In the genomic region with DNA sequence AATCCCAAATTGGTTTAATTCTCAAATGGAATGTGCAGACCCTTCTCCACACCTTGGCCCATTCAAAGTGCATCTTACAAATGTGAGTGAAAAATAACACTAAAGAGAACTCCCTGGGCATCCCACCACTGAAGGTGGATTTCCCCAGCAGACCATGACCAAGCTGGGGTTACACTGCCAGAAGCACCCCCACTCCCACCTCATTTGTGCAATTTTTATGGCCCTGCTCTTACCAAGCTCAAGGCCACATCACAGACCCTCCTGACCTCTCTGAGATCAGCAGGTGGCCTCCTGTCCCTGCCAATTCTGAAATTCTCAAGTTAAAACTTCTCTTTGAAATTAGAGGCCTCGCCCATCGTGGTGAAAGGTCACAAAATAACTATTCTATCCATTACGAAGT, we compare ENCODE assay signal across 20 cellular contexts. TPM values are rescaled to one million over a fixed set of nuclear protein-coding genes. Genes with fewer than 3 reads are reported as not detected.
"Had no signal": no experiment of that assay in that cellular context is flagged by ENCODE, and none has a peak within 500 bp of the region (broad histone marks: within the 10 kb centered on the region; RNA-seq: fewer than 3 reads in every experiment).

No MANE protein-coding gene starts in this region.

- H3K9me3 Mint-ChIP-seq: activated CD4-positive, alpha-beta memory T cell treated with anti-CD3 and anti-CD28 coated beads, Interleukin-2, amount 10 ng/mL, durations not matched to agents 7 days and 5 days; activated T-helper 17 cell treated with anti-CD3 and anti-CD28 coated beads, Interleukin-2, amount 50 U/mL, for 72 hours; naive thymus-derived CD4-positive, alpha-beta T cell had no signal

- H3K9me3 ChIP-seq: left lung, tibial artery had no signal

- ATAC-seq: activated T-helper 17 cell treated with anti-CD3 and anti-CD28 coated beads, Interleukin-2, amount 50 U/mL, for 72 hours; foreskin keratinocyte; left lung; naive thymus-derived CD4-positive, alpha-beta T cell had no signal

- H3K4me1 Mint-ChIP-seq: activated CD4-positive, alpha-beta memory T cell treated with anti-CD3 and anti-CD28 coated beads, Interleukin-2, amount 10 ng/mL, durations not matched to agents 7 days and 5 days; activated T-helper 17 cell treated with anti-CD3 and anti-CD28 coated beads, Interleukin-2, amount 50 U/mL, for 72 hours had no signal

- H3K27ac Mint-ChIP-seq: activated CD4-positive, alpha-beta memory T cell treated with anti-CD3 and anti-CD28 coated beads, Interleukin-2, amount 10 ng/mL, durations not matched to agents 7 days and 5 days; activated T-helper 17 cell treated with anti-CD3 and anti-CD28 coated beads, Interleukin-2, amount 50 U/mL, for 72 hours; progenitor cell of endocrine pancreas had no signal

- H3K27me3 ChIP-seq: brain microvascular endothelial cell, foreskin keratinocyte, left lung, tibial artery had no signal

- H3K4me3 Mint-ChIP-seq: activated CD4-positive, alpha-beta memory T cell treated with anti-CD3 and anti-CD28 coated beads, Interleukin-2, amount 10 ng/mL, durations not matched to agents 7 days and 5 days; activated T-helper 17 cell treated with anti-CD3 and anti-CD28 coated beads, Interleukin-2, amount 50 U/mL, for 72 hours; naive thymus-derived CD4-positive, alpha-beta T cell had no signal

- H3K4me1 ChIP-seq: foreskin keratinocyte, left lung, tibial artery had no signal

- DNase-seq: activated CD4-positive, alpha-beta memory T cell treated with anti-CD3 and anti-CD28 coated beads, Interleukin-2, amount 10 ng/mL, durations not matched to agents 7 days and 5 days; activated CD4-positive, alpha-beta T cell treated with anti-CD3 and anti-CD28 coated beads for 48 hours; brain microvascular endothelial cell; caudate nucleus; dermis blood vessel endothelial cell; effector CD8-positive, alpha-beta T cell; foreskin keratinocyte; kidney glomerular epithelial cell; left lung; naive thymus-derived CD4-positive, alpha-beta T cell; retina; stimulated activated CD4-positive, alpha-beta T cell treated with anti-CD3 and anti-CD28 coated beads, Interleukin-2, amount 100 ng/mL, for 48 hours; stimulated activated CD8-positive, alpha-beta memory T cell treated with anti-CD3 and anti-CD28 coated beads, Interleukin-4, amount 100 ng/mL, for 48 hours; stimulated activated naive CD4-positive, alpha-beta T cell; SW 1271; tibial artery had no signal

- H3K27me3 Mint-ChIP-seq: activated CD4-positive, alpha-beta memory T cell treated with anti-CD3 and anti-CD28 coated beads, Interleukin-2, amount 10 ng/mL, durations not matched to agents 7 days and 5 days; activated T-helper 17 cell treated with anti-CD3 and anti-CD28 coated beads, Interleukin-2, amount 50 U/mL, for 72 hours; naive thymus-derived CD4-positive, alpha-beta T cell; progenitor cell of endocrine pancreas had no signal

- H3K27ac ChIP-seq: brain microvascular endothelial cell, foreskin keratinocyte, left lung, tibial artery had no signal

- H3K4me3 ChIP-seq: left lung, lung, tibial artery had no signal

RNA-seq across cellular contexts. Expression of gene SIGLEC15, which starts 21.6 kb away (rescaled TPM):
- total RNA-seq: activated CD4-positive, alpha-beta memory T cell treated with anti-CD3 and anti-CD28 coated beads, Interleukin-2, amount 10 ng/mL, durations not matched to agents 7 days and 5 days; activated T-helper 17 cell treated with anti-CD3 and anti-CD28 coated beads, Interleukin-2, amount 50 U/mL, for 72 hours; dermis blood vessel endothelial cell; progenitor cell of endocrine pancreas; T-helper 2 cell treated with Interferon-gamma antibody and Interleukin-4, amounts not matched to agents 100 ng/mL and 5 ng/mL, for 36 hours had no signal
